ENCODE assay signal across 1 cellular context in the genomic region with DNA sequence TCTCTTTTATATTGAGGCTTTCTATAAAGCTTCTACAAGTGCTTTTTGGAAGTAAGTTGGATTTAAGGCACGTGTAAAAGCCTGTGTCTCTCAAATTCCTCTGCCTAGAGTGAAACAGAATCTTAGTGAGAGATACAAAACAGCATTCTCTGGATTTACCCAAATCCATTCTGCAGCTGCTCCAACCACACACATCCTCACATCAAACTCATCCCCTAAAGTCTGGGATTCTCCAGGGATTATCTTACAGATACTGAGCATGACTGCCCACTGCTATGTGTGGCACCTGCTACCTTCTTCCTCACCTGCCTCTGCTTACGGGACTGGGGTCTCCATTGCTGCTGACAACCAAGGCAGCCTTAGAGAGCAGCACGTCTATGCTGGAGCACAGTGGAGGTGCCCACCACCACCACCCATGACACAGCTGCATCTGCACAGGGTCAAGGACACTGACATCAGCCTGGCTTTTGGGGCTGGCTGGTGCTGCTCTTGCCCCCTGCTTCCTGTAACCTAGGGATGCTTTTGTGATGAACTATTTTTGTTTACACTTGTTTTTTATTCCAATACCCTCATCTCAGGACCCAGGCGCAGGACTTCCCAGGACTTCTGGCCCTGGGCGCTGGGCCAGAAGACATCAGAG.
TF ChIP-seq lines count a peak whose summit lies in the region.

No MANE protein-coding gene starts in this region.

TF ChIP-seq in IMR-90, 13 proteins besides CTCF, POLR2A, EP300 and RAD21 (continued from another document):
- TF ChIP-seq MAZ (IDR thresholded peaks at IDR 0.05; ENCODE audit: borderline replicate concordance, low read depth, low read length) (no peak), CHD1 (IDR thresholded peaks at IDR 0.05; ENCODE audit: low read depth, low read length) (no peak), MXI1 (IDR thresholded peaks at IDR 0.05; ENCODE audit: borderline replicate concordance, low read depth, low read length) (no peak)
